ENCODE assay signal across 16 cellular contexts in genomic region chr6:129489215-129489765, GRCh38.
A peak's percentile ranks its signal among the peaks of the same experiment; 100 is the strongest.
DNase-seq lines count a peak whose midpoint lies in the region; ATAC-seq and TF ChIP-seq lines count a peak whose summit lies in the region.
"Had no signal": no experiment of that assay in that cellular context is flagged by ENCODE, and none has a peak within 500 bp of the region (broad histone marks: within the 10 kb centered on the region; RNA-seq: fewer than 3 reads in every experiment).

No MANE protein-coding gene starts in this region.

- dilution Hi-C loops in mammary epithelial cell (cut with HindIII; ENCODE audit: low sequenced_read_pairs) = no loop called here

- H3K27ac ChIP-seq in CD4-positive, alpha-beta memory T cell (ENCODE audit: low read depth, low read length) = no peak overlapping the region
- peak overlapping the region; percentile 100 for H3K27ac ChIP-seq in mammary epithelial cell (ENCODE audit: insufficient read depth, low read depth, low read length)
- H3K27ac ChIP-seq in gastroesophageal sphincter = peak overlapping the region in 2 of 4 donors; percentile 21 to 85
- H3K27ac ChIP-seq: RWPE1, WERI-Rb-1 had no signal

- BruUV-seq in mammary epithelial cell (replicated peaks; lab: Mats Ljungman, UMichigan) = no TSS peak

- no peaks in the 10 kb centered on the region for H3K9me3 ChIP-seq in CD4-positive, alpha-beta memory T cell (ENCODE audit: control insufficient read depth in 1 of 2, low read length in 2 of 2)
- H3K9me3 ChIP-seq in Loucy (ENCODE audit: insufficient read depth, low read depth, low read length) = no peaks in the 10 kb centered on the region
- H3K9me3 ChIP-seq in mammary epithelial cell (replicated peaks; ENCODE audit: insufficient read depth, low read length) = no peaks in the 10 kb centered on the region
- no peaks in the 10 kb centered on the region for H3K9me3 ChIP-seq in gastroesophageal sphincter
- H3K9me3 ChIP-seq: neutrophil, testis had no signal

- H3K4me3 Mint-ChIP-seq in CD4-positive, alpha-beta memory T cell = peak overlapping the region in 2 of 8 donors; percentile 32 to 53
- no peak overlapping the region for H3K4me3 Mint-ChIP-seq in osteocyte (ENCODE audit: unreplicated experiment)

- in situ Hi-C loops in mammary epithelial cell (cut with MboI; ENCODE audit: low sequenced_read_pairs in 2 of 2) = loop anchor here (25.0 kb wide), 1 partner anchor 248 kb away; no protein-coding TSS in a partner anchor

- H3K4me1 ChIP-seq in CD4-positive, alpha-beta memory T cell (ENCODE audit: insufficient read depth, low read length) = peaks cover 25% of the 10 kb centered on the region
- H3K4me1 ChIP-seq in Loucy (ENCODE audit: insufficient read depth, low read length, poor library complexity, severe bottlenecking) (peaks cover 31% of the 10 kb centered on the region), mammary epithelial cell (ENCODE audit: insufficient read depth, low read length) (peaks cover 55% of the 10 kb centered on the region), gastroesophageal sphincter (peaks cover 0 to 8% (median 7%) of the 10 kb centered on the region in 3 donors)

- H3F3A ChIP-seq in Loucy (ENCODE audit: low read depth) = no peaks in the 10 kb centered on the region

- no peak for TF ChIP-seq EP300 in gastroesophageal sphincter (IDR thresholded peaks at IDR 0.05)

- peak overlapping the region; percentile 47 to 98 (median 91) for H3K27ac Mint-ChIP-seq in CD4-positive, alpha-beta memory T cell
- peak overlapping the region; percentile 99 for H3K27ac Mint-ChIP-seq in osteocyte (ENCODE audit: unreplicated experiment)

- no peaks in the 10 kb centered on the region for H3K36me3 ChIP-seq in CD4-positive, alpha-beta memory T cell (ENCODE audit: insufficient read depth, low read length)
- H3K36me3 ChIP-seq in Loucy (ENCODE audit: insufficient read depth, low read length) = no peaks in the 10 kb centered on the region
- H3K36me3 ChIP-seq in mammary epithelial cell (ENCODE audit: insufficient read depth, low read length) = no peaks in the 10 kb centered on the region
- peaks cover 0 to 15% of the 10 kb centered on the region in 2 donors for H3K36me3 ChIP-seq in gastroesophageal sphincter
- H3K36me3 ChIP-seq: neutrophil, WERI-Rb-1 had no signal

- no peak overlapping the region for H3K9ac ChIP-seq in Loucy (ENCODE audit: low read depth, low read length, poor library complexity, severe bottlenecking)
- H3K9ac ChIP-seq in mammary epithelial cell (ENCODE audit: insufficient read depth, low read length) = no peak overlapping the region

- CTCF ChIA-PET in CD4-positive, alpha-beta memory T cell (lab: Charles Lee; ENCODE audit: partially characterized antibody) = interaction anchor here (0.7 to 5.1 kb wide), 3 partner anchors 11 to 33 kb away, joined by 3 to 35 read pairs (median 5); no protein-coding TSS in a partner anchor
- CTCF ChIA-PET in mammary epithelial cell (lab: Charles Lee; ENCODE audit: low non-redundant PET) = interaction anchor here (0.6 kb wide), 1 partner anchor 119 kb away, joined by 3 read pairs; no protein-coding TSS in a partner anchor

- no peaks in the 10 kb centered on the region for H3K27me3 ChIP-seq in CD4-positive, alpha-beta memory T cell (ENCODE audit: insufficient read depth, low read length)
- H3K27me3 ChIP-seq in Loucy (ENCODE audit: insufficient read depth, low read length, poor library complexity, severe bottlenecking) (no peaks in the 10 kb centered on the region), mammary epithelial cell (ENCODE audit: insufficient read depth, low read length) (no peaks in the 10 kb centered on the region), gastroesophageal sphincter (no peaks in the 10 kb centered on the region)
- H3K27me3 ChIP-seq: neutrophil, testis had no signal

- H3K79me2 ChIP-seq in Loucy (ENCODE audit: insufficient read depth, low read length) (no peaks in the 10 kb centered on the region), mammary epithelial cell (ENCODE audit: insufficient read depth, low read length) (no peaks in the 10 kb centered on the region)

- no peaks in the 10 kb centered on the region for H3K9me2 ChIP-seq in Loucy (replicated peaks; ENCODE audit: low read depth, low read length)

- 94% methylated on average over 2 of the region's 2 CpGs for WGBS in mammary epithelial cell (ENCODE audit: low coverage, missing lambda C conversion rate)
- 97 to 100% methylated on average over 1 to 2 of the region's 2 CpGs for WGBS in gastroesophageal sphincter (ENCODE audit: low coverage in 1 of 2), 2 donors

- no peaks in the 10 kb centered on the region for H3K27me3 Mint-ChIP-seq in CD4-positive, alpha-beta memory T cell
- no peaks in the 10 kb centered on the region for H3K27me3 Mint-ChIP-seq in osteocyte (ENCODE audit: unreplicated experiment)

- H3K4me3 ChIP-seq in CD4-positive, alpha-beta memory T cell (ENCODE audit: low read length in 2 of 2) = no peak overlapping the region
- H3K4me3 ChIP-seq in Loucy (ENCODE audit: low read length, poor library complexity, severe bottlenecking) (no peak overlapping the region), mammary epithelial cell (replicated peaks in 1 of 3; ENCODE audit: insufficient read depth in 1 of 3, low read depth in 2 of 3, low read length in 3 of 3) (no peak overlapping the region), gastroesophageal sphincter (no peak overlapping the region)
- H3K4me3 ChIP-seq: testis had no signal

- no peak for ATAC-seq in gastroesophageal sphincter
- ATAC-seq: HepG2 had no signal

- no peak for TF ChIP-seq CTCF in Loucy (conservative IDR thresholded peaks at IDR 0.05; ENCODE audit: low read length)
- no peak for TF ChIP-seq CTCF in mammary epithelial cell (conservative IDR thresholded peaks at IDR 0.05 in 1 of 2, IDR thresholded peaks at IDR 0.05 in 1 of 2; ENCODE audit: extremely low read depth in 1 of 2, insufficient read depth in 1 of 2, low read depth in 1 of 2, low read length in 2 of 2)
- no peak for TF ChIP-seq CTCF in osteocyte (IDR thresholded peaks at IDR 0.05)
- TF ChIP-seq CTCF in gastroesophageal sphincter (IDR thresholded peaks at IDR 0.05) = no peak

- TF ChIP-seq POLR2A in gastroesophageal sphincter (IDR thresholded peaks at IDR 0.05) = no peak

- H3K4me1 Mint-ChIP-seq in CD4-positive, alpha-beta memory T cell = peaks cover 20 to 33% (median 27%) of the 10 kb centered on the region in 4 donors
- peaks cover 45% of the 10 kb centered on the region for H3K4me1 Mint-ChIP-seq in osteocyte (ENCODE audit: unreplicated experiment)

- H2AFZ ChIP-seq in Loucy (ENCODE audit: low read length) = no peak overlapping the region
- H2AFZ ChIP-seq in mammary epithelial cell (ENCODE audit: low read depth, low read length) = peak overlapping the region; percentile 69

- no peak for DNase-seq in CD4-positive, alpha-beta memory T cell
- DNase-seq in mammary epithelial cell (peak; percentile 25), osteocyte (ENCODE audit: extremely low spot score, unreplicated experiment) (no peak), NCI-H2196 (lab: John Stamatoyannopoulos, UW; ENCODE audit: unreplicated experiment) (no peak), NCI-H187 (lab: John Stamatoyannopoulos, UW) (no peak), DMS114 treated with DMSO at 0.1 percent for 48 hours (lab: John Stamatoyannopoulos, UW; ENCODE audit: unreplicated experiment) (no peak)
- DNase-seq: amygdala; DND-41; stimulated activated CD4-positive, alpha-beta T cell treated with anti-CD3 and anti-CD28 coated beads, Interleukin-4, amount 100 ng/mL, for 1 hour; testis; WERI-Rb-1 had no signal

- H3K4me2 ChIP-seq in Loucy (ENCODE audit: low read depth, low read length, poor library complexity, severe bottlenecking) (peak overlapping the region; percentile 8), mammary epithelial cell (ENCODE audit: insufficient read depth, low read depth, low read length) (no peak overlapping the region)

- H4K20me1 ChIP-seq in Loucy (ENCODE audit: insufficient read depth, low read length, poor library complexity, severe bottlenecking) = no peaks in the 10 kb centered on the region
- H4K20me1 ChIP-seq in mammary epithelial cell (ENCODE audit: insufficient read depth, low read length) = no peaks in the 10 kb centered on the region

- H3K36me3 Mint-ChIP-seq in CD4-positive, alpha-beta memory T cell = no peaks in the 10 kb centered on the region
- H3K36me3 Mint-ChIP-seq in osteocyte (ENCODE audit: unreplicated experiment) = no peaks in the 10 kb centered on the region

- POLR2A ChIA-PET in CD4-positive, alpha-beta memory T cell (lab: Charles Lee; ENCODE audit: partially characterized antibody) = no interaction called here

- intact Hi-C loops in CD4-positive, alpha-beta memory T cell (cut with micrococcal nuclease) = no loop called here
- intact Hi-C loops in mammary epithelial cell (cut with micrococcal nuclease) = no loop called here

- peaks cover 0 to 3% (median 0%) of the 10 kb centered on the region in 8 donors for H3K9me3 Mint-ChIP-seq in CD4-positive, alpha-beta memory T cell
- no peaks in the 10 kb centered on the region for H3K9me3 Mint-ChIP-seq in osteocyte (ENCODE audit: unreplicated experiment)
